In the genomic region with DNA sequence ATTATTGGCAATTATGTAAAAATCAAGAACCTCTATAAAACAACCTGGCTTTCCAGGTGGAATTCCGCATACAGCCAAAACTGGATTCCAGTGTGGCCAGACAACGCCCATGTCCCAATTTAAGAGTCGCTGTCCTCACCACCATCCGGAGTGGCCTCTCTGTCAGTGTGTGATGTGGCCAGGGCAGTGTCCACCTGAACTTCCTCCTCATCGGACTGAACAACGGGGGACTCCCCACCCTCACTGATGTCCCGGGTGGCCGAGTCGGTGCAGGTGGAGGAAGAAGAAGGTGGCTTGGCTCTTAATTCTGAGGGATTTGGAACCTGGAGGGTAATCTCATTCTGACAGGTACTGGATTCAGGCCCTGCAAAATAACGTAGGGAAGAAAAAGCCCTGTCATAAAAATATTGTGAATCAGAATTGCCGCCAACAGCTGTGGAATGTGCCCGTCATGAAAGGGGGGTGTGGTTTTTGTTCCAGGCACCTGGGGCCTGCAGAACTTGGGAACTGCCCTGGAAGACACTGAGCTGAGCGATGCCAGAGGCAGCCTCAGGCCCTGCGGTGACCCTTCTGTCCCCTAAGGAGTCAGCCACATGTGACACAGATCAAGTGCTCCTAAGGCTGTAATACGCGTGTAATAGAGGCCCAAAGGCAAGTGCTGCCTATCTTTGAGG, we compare ENCODE assay signal across 19 cellular contexts.
DNase-seq lines count a peak whose midpoint lies in the region; ATAC-seq and TF ChIP-seq lines count a peak whose summit lies in the region.
"Had no signal": no experiment of that assay in that cellular context is flagged by ENCODE, and none has a peak within 500 bp of the region (broad histone marks: within the 10 kb centered on the region; RNA-seq: fewer than 3 reads in every experiment).

No MANE protein-coding gene starts in this region.

- H3K36me3 Mint-ChIP-seq in activated CD4-positive, alpha-beta T cell treated with anti-CD3 and anti-CD28 coated beads for 36 hours (ENCODE audit: low read depth) = peaks cover 77% of the 10 kb centered on the region

- peaks cover 24% of the 10 kb centered on the region for H3K4me1 Mint-ChIP-seq in activated CD4-positive, alpha-beta T cell treated with anti-CD3 and anti-CD28 coated beads for 36 hours

- intact Hi-C loops in activated CD4-positive, alpha-beta T cell treated with anti-CD3 and anti-CD28 coated beads for 36 hours (cut with DNase I, micrococcal nuclease) = loop anchor here in 1 of 2 experiments (5.0 to 10.0 kb wide), 2 partner anchors 99 to 682 kb away; no protein-coding TSS in a partner anchor
- intact Hi-C loops in sciatic nerve (cut with DNase I) = no loop called here

- H3K27ac ChIP-seq in HL-60 (replicated peaks) = peak overlapping the region; percentile 70
- H3K27ac ChIP-seq: epithelial cell of prostate, KMS-11 had no signal

- TF ChIP-seq CTCF in HL-60 (IDR thresholded peaks at IDR 0.05; ENCODE audit: insufficient read depth, low read length) = no peak

- H3K4me3 ChIP-seq in HL-60 (replicated peaks; ENCODE audit: insufficient read depth, low read length) = no peak overlapping the region

- POLR2A ChIA-PET in activated CD4-positive, alpha-beta T cell treated with anti-CD3 and anti-CD28 coated beads for 36 hours (lab: Charles Lee) = no interaction called here

- peak; percentile 8 for DNase-seq in activated CD4-positive, alpha-beta T cell treated with anti-CD3 and anti-CD28 coated beads for 36 hours
- no peak for DNase-seq in activated CD4-positive, alpha-beta T cell treated with anti-CD3 and anti-CD28 coated beads, Interleukin-2, amount 50 U/mL, for 1 hour
- DNase-seq in HL-60 (ENCODE audit: low read depth in 1 of 2, low spot score in 1 of 2) (no peak), erythroblast (lab: John Stamatoyannopoulos, UW) (peak; percentile 28 to 44), sciatic nerve (ENCODE audit: low spot score) (peak; percentile 41), NCI-H526 treated with DMSO at 0.1 percent for 48 hours (lab: John Stamatoyannopoulos, UW) (no peak)
- DNase-seq: 8988T; glutamatergic neuron; kidney glomerular epithelial cell; NCI-H146; NCI-H510A treated with DMSO at 0.1 percent for 48 hours; retina; stimulated activated CD4-positive, alpha-beta T cell treated with anti-CD3 and anti-CD28 coated beads, Interleukin-4, amount 100 ng/mL, for 1 hour; stimulated activated naive CD4-positive, alpha-beta T cell; SW 1271 had no signal

- H3K27ac Mint-ChIP-seq in activated CD4-positive, alpha-beta T cell treated with anti-CD3 and anti-CD28 coated beads for 36 hours = peak overlapping the region; percentile 57

- no peak for ATAC-seq in activated CD4-positive, alpha-beta T cell treated with anti-CD3 and anti-CD28 coated beads for 36 hours
- ATAC-seq in sciatic nerve (no peak), GM21737 (IDR thresholded peaks at IDR 0.05; ENCODE audit: unreplicated experiment) (no peak), HG03159 (IDR thresholded peaks at IDR 0.05; ENCODE audit: unreplicated experiment) (no peak)

- no peak overlapping the region for H3K4me3 Mint-ChIP-seq in activated CD4-positive, alpha-beta T cell treated with anti-CD3 and anti-CD28 coated beads for 36 hours

- TF ChIP-seq POLR2A in erythroblast (IDR thresholded peaks at IDR 0.05; ENCODE audit: low read length) = no peak

- H3K9me3 Mint-ChIP-seq in activated CD4-positive, alpha-beta T cell treated with anti-CD3 and anti-CD28 coated beads for 36 hours (ENCODE audit: low read depth) = peaks cover 6% of the 10 kb centered on the region

- no peaks in the 10 kb centered on the region for H3K27me3 ChIP-seq in HL-60 (ENCODE audit: insufficient read depth, poor library complexity, severe bottlenecking)

- no peaks in the 10 kb centered on the region for H3K27me3 Mint-ChIP-seq in activated CD4-positive, alpha-beta T cell treated with anti-CD3 and anti-CD28 coated beads for 36 hours

- CTCF ChIA-PET in activated CD4-positive, alpha-beta T cell treated with anti-CD3 and anti-CD28 coated beads for 36 hours (lab: Charles Lee) = interaction anchor here (0.7 to 0.9 kb wide), 3 partner anchors 10 to 102 kb away, joined by 3 to 4 read pairs (median 3); no protein-coding TSS in a partner anchor

Comparison
In these comparisons a context has a peak if more than half of its experiments do, and no peak if none do; other contexts are left out.
1. DNase-seq: peak in activated CD4-positive, alpha-beta T cell treated with anti-CD3 and anti-CD28 coated beads for 36 hours (single experiment), erythroblast (2 of 2) and sciatic nerve (single experiment); none in activated CD4-positive, alpha-beta T cell treated with anti-CD3 and anti-CD28 coated beads, Interleukin-2, amount 50 U/mL, for 1 hour (single experiment), HL-60 (0 of 2) and NCI-H526 treated with DMSO at 0.1 percent for 48 hours (single experiment).